21 cellular contexts compared by ENCODE assay signal in the genomic region with DNA sequence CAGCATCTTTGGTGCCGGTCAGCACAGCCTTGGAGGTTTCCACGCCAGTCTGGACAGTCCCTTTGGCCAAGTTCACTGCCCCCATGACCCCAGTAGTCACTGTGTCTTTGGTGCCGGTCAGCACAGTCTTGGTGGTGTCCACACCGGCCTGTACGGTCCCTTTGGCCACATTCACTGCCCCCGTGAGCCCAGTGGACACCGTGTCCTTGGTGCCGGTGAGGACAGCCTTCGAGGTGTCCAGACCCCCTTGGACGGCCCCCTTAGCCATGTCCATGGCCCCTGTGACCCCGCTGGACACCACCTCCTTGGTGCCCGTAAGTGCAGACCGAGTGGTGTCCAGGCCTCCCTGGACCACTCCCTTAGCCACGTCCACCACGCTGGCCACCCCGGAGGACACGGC. TPM values are rescaled to one million over a fixed set of nuclear protein-coding genes. Genes with fewer than 3 reads are reported as not detected.
"Had no signal": no experiment of that assay in that cellular context is flagged by ENCODE, and none has a peak within 500 bp of the region (broad histone marks: within the 10 kb centered on the region; RNA-seq: fewer than 3 reads in every experiment).

No MANE protein-coding gene starts in this region.

- DNase-seq: IMR-90, Karpas-422, KG1, MG63, NCI-H1092 treated with DMSO at 0.1 percent for 48 hours, NCI-H1436, NCI-H187, NCI-H2029, NCI-H2081 treated with DMSO at 0.1 percent for 48 hours, NCI-H2171, NCI-H226, NCI-H446, NCI-H510A, NCI-H524 treated with DMSO at 0.1 percent for 48 hours, NCI-H69, NCI-H774, Right ventricle myocardium superior, RPMI8226, SIG-M5 had no signal

- H3K4me3 ChIP-seq: MG63, SJSA1, SK-N-MC had no signal

- H3K27me3 ChIP-seq: MG63 had no signal

- H3K27ac ChIP-seq: SJSA1, SK-N-MC had no signal

- H3K4me1 ChIP-seq: SJSA1 had no signal

- H3K9me3 ChIP-seq: MG63, SJSA1 had no signal

- H3K36me3 ChIP-seq: MG63, SJSA1 had no signal

RNA-seq across cellular contexts. Expression of gene PLIN4, which starts 5.0 kb away (rescaled TPM):
- total RNA-seq: SJSA1 had no signal

RNA-seq across cellular contexts. Expression of gene PLIN5, which starts 21.8 kb away (rescaled TPM):
- total RNA-seq: IMR-90, SJSA1 had no signal
- polyA plus RNA-seq: IMR-90 had no signal

RNA-seq across cellular contexts. Expression of gene LRG1, which starts 26.6 kb away (rescaled TPM):
- total RNA-seq: IMR-90, SJSA1 had no signal
- polyA plus RNA-seq: IMR-90 had no signal
